Comparison of ENCODE assay signal across 1 cellular context in genomic region chr15:72783563-72784232, GRCh38.
TF ChIP-seq lines count a peak whose summit lies in the region.

Gene ADPGK, minus strand, starts transcription at chr15:72783758. Its CDS starts 67 bp downstream, at chr15:72783691.

TF ChIP-seq in K562, 482 proteins besides CTCF, POLR2A, EP300 and RAD21 (continued from another document and continues in another):
- TF ChIP-seq E2F8 (IDR thresholded peaks at IDR 0.05; ENCODE audit: low read depth, partially characterized antibody) = peak; percentile 94
- peak; percentile 62; the same call in 1 of the 2 replicates for TF ChIP-seq SAFB (IDR thresholded peaks at IDR 0.05; ENCODE audit: borderline replicate concordance, low read depth, low read length)
- TF ChIP-seq GTF3C2 (IDR thresholded peaks at IDR 0.05; ENCODE audit: borderline replicate concordance, extremely low read depth, insufficient read length) = no peak
- no peak for TF ChIP-seq ZZZ3 (IDR thresholded peaks at IDR 0.05)
- no peak for TF ChIP-seq BACH1 (tag; IDR thresholded peaks at IDR 0.05)
- no peak for TF ChIP-seq FOXO4 (CRISPR knock-in tag; IDR thresholded peaks at IDR 0.05)
- peak; percentile 67 for TF ChIP-seq RNF2 (IDR thresholded peaks at IDR 0.05)
- TF ChIP-seq RERE (CRISPR knock-in tag; IDR thresholded peaks at IDR 0.05; ENCODE audit: borderline replicate concordance) = no peak
- peak; percentile 65 for TF ChIP-seq ATF7 (IDR thresholded peaks at IDR 0.05)
- no peak for TF ChIP-seq ZNF584 (CRISPR knock-in tag; IDR thresholded peaks at IDR 0.05; ENCODE audit: low read depth)
- TF ChIP-seq SP1 (CRISPR knock-in tag; IDR thresholded peaks at IDR 0.05) = peak; percentile 97
- no peak for TF ChIP-seq EHMT2 (IDR thresholded peaks at IDR 0.05)
- no peak for TF ChIP-seq MAFG (tag; conservative IDR thresholded peaks at IDR 0.05)
- TF ChIP-seq MBD1 (CRISPR knock-in tag; IDR thresholded peaks at IDR 0.05) = no peak
- no peak for TF ChIP-seq ZNF224 (CRISPR knock-in tag; IDR thresholded peaks at IDR 0.05)
- TF ChIP-seq C11orf30 (IDR thresholded peaks at IDR 0.05; ENCODE audit: low read depth) = peak; percentile 96
- TF ChIP-seq FOXA1 (IDR thresholded peaks at IDR 0.05; ENCODE audit: borderline replicate concordance) = no peak
- TF ChIP-seq THAP7 (CRISPR knock-in tag; IDR thresholded peaks at IDR 0.05) = no peak
- TF ChIP-seq ZFPM2 (CRISPR knock-in tag; IDR thresholded peaks at IDR 0.05) = no peak
- TF ChIP-seq KLF6 (CRISPR knock-in tag; IDR thresholded peaks at IDR 0.05; ENCODE audit: borderline replicate concordance) = no peak
- no peak for TF ChIP-seq ELK3 (CRISPR knock-in tag; IDR thresholded peaks at IDR 0.05)
- no peak for TF ChIP-seq SREBF1 (IDR thresholded peaks at IDR 0.05; ENCODE audit: borderline replicate concordance, low read depth, low read length)
- TF ChIP-seq ZFP91 (CRISPR knock-in tag; IDR thresholded peaks at IDR 0.05) = 0 out of 2 replicates have a peak, but pooled peaks have one; percentile 39
- no peak for TF ChIP-seq ELK1 (CRISPR knock-in tag; IDR thresholded peaks at IDR 0.05)
- no peak for TF ChIP-seq CBX5 (IDR thresholded peaks at IDR 0.05; ENCODE audit: borderline replicate concordance, low read depth)
- no peak for TF ChIP-seq LEF1 (IDR thresholded peaks at IDR 0.05)
- TF ChIP-seq UBTF (IDR thresholded peaks at IDR 0.05; ENCODE audit: borderline replicate concordance in 1 of 2, low read depth in 2 of 2, low read length in 2 of 2) = 0 out of 4 replicates have a peak, but pooled peaks of 1 of the 2 experiments have one; percentile 26
- TF ChIP-seq ZNF644 (tag; IDR thresholded peaks at IDR 0.05; ENCODE audit: low read depth) = no peak
- TF ChIP-seq STAT5A (IDR thresholded peaks at IDR 0.05; ENCODE audit: borderline replicate concordance, low read length) = no peak
- TF ChIP-seq RAD51 (IDR thresholded peaks at IDR 0.05; ENCODE audit: borderline replicate concordance, low read depth) = no peak
- peak; percentile 39 for TF ChIP-seq DACH1 (IDR thresholded peaks at IDR 0.05; ENCODE audit: partially characterized antibody)
- no peak for TF ChIP-seq NFE2L1 (tag; IDR thresholded peaks at IDR 0.05; ENCODE audit: borderline replicate concordance, low read depth)
- TF ChIP-seq CBFA2T3 (IDR thresholded peaks at IDR 0.05) = peak; percentile 19; the same call in 1 of the 2 replicates
- TF ChIP-seq CEBPB (tag; IDR thresholded peaks at IDR 0.05) = no peak
- no peak for TF ChIP-seq NFE2 (IDR thresholded peaks at IDR 0.05; ENCODE audit: low read depth)
- peak; percentile 51; the same call in 1 of the 2 replicates for TF ChIP-seq NR1H2 (CRISPR knock-in tag; IDR thresholded peaks at IDR 0.05)
- no peak for TF ChIP-seq SMARCA4 (IDR thresholded peaks at IDR 0.05)
